8 cellular contexts compared by ENCODE assay signal in the genomic region with DNA sequence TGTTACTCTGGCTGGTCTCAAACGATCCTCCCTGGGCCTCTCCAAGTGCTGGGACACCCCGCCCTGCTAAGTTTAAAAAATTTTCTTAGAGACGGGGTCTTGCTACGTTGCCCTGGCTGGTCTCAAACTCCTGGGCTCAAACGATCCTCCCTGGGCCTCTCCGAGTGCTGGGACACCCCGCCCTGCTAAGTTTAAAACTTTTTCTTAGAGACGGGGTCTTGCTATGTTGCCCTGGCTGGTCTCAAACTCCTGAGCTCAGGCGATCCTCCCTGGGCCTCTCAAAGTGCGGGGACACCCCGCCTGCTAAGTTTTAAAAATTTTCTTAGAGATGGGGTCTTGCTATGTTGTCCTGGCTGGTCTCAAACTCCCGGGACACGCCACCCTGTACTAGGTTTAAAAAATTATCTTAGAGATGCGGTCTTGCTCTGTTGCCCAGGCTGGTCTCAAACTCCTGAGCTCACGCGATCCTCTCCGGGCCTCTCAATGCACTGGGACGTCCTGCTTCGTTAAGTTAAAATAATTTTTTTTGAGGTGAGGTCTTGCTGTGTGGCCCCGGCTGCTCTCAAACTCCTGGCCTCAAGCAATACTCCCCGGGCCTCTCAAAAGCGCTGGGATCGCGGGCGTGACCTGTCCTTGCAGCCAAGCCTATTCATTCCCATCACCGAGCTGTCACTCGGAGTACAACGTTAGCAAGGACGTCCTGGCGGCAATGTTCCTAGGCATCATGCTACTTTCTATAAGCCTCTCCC. TPM values are rescaled to one million over a fixed set of nuclear protein-coding genes. Genes with fewer than 3 reads are reported as not detected.
DNase-seq lines count a peak whose midpoint lies in the region; ATAC-seq and TF ChIP-seq lines count a peak whose summit lies in the region.

No MANE protein-coding gene starts in this region.

- peaks cover 19% of the 10 kb centered on the region for H3F3A ChIP-seq in SK-N-SH (replicated peaks; ENCODE audit: insufficient read depth)

- no peaks in the 10 kb centered on the region for H3K9me2 ChIP-seq in SK-N-SH

- intact Hi-C loops in left lung (cut with DNase I) = no loop called here

- TF ChIP-seq EP300 in SK-N-SH (IDR thresholded peaks at IDR 0.05; ENCODE audit: borderline replicate concordance in 1 of 2, low read depth in 1 of 2, low read length in 1 of 2) (no peak), suprapubic skin (IDR thresholded peaks at IDR 0.05) (no peak)

- CTCF ChIA-PET in SK-N-SH (lab: Yijun Ruan, JAX) = no interaction called here

- H2AFZ ChIP-seq in SK-N-SH (ENCODE audit: low read depth) = no peak overlapping the region

- H4K20me1 ChIP-seq in SK-N-SH (ENCODE audit: insufficient read depth) = peaks cover 57% of the 10 kb centered on the region

- peak overlapping the region; percentile 79 to 81 for H3K4me3 ChIP-seq in SK-N-SH (ENCODE audit: low read depth in 2 of 2, low read length in 1 of 2)
- H3K4me3 ChIP-seq in astrocyte of the cerebellum (ENCODE audit: low read depth, low read length) = peak overlapping the region; percentile 99
- H3K4me3 ChIP-seq in left lung = peak overlapping the region; percentile 99 to 100
- peak overlapping the region; percentile 98 for H3K4me3 ChIP-seq in suprapubic skin

- H3K4me1 ChIP-seq in SK-N-SH (ENCODE audit: control insufficient read depth in 1 of 2, insufficient read depth in 2 of 2, low read depth in 1 of 2, low read length in 1 of 2) = peaks cover 7 to 21% of the 10 kb centered on the region in 2 experiments; a peak in 2 of 4 replicates
- H3K4me1 ChIP-seq in left lung = peaks cover 13 to 59% of the 10 kb centered on the region in 2 donors
- peaks cover 56% of the 10 kb centered on the region for H3K4me1 ChIP-seq in suprapubic skin

- H3K27me3 ChIP-seq in SK-N-SH (ENCODE audit: insufficient read depth) (no peaks in the 10 kb centered on the region), left lung (no peaks in the 10 kb centered on the region), suprapubic skin (no peaks in the 10 kb centered on the region)

- H3K9me3 ChIP-seq in SK-N-SH (no peaks in the 10 kb centered on the region), left lung (no peaks in the 10 kb centered on the region), suprapubic skin (no peaks in the 10 kb centered on the region)

- peaks cover 78% of the 10 kb centered on the region for H3K79me2 ChIP-seq in SK-N-SH (ENCODE audit: insufficient read depth)

- in situ Hi-C loops in astrocyte of the cerebellum (cut with HindIII; ENCODE audit: low sequenced_read_pairs) = no loop called here

- WGBS in SK-N-SH (ENCODE audit: low lambda C conversion rate) = 41% methylated on average over 30 of the region's 30 CpGs
- 54% methylated on average over 30 of the region's 30 CpGs for WGBS in suprapubic skin

- H3K4me2 ChIP-seq in SK-N-SH = peak overlapping the region; percentile 99

- H3K36me3 ChIP-seq in SK-N-SH (replicated peaks in 1 of 2; ENCODE audit: control insufficient read depth in 1 of 2, insufficient read depth in 2 of 2, low read length in 1 of 2) (peaks cover 39 to 54% of the 10 kb centered on the region in 2 experiments), left lung (peaks cover 2 to 54% of the 10 kb centered on the region in 2 donors), suprapubic skin (peaks cover 46% of the 10 kb centered on the region)

- TF ChIP-seq POLR2A in suprapubic skin (IDR thresholded peaks at IDR 0.05) = no peak

- TF ChIP-seq RAD21 in SK-N-SH (IDR thresholded peaks at IDR 0.05; ENCODE audit: low read length) = no peak

- POLR2A ChIA-PET in SK-N-SH (lab: Yijun Ruan, JAX) = no interaction called here

- no peak for DNase-seq in SK-N-SH
- DNase-seq in astrocyte of the cerebellum (ENCODE audit: low read depth) = no peak
- peak; percentile 30 to 61 for DNase-seq in left lung
- DNase-seq in suprapubic skin (ENCODE audit: low spot score in 2 of 2) = peak; percentile 63 to 67
- DNase-seq in NCI-H2107 treated with DMSO at 0.1 percent for 48 hours (lab: John Stamatoyannopoulos, UW; ENCODE audit: unreplicated experiment) = no peak
- DNase-seq in SW480 (ENCODE audit: low spot score) = no peak

- ATAC-seq in SK-N-SH treated with all-trans-retinoic acid at 6 μM for 48 hours (no peak), left lung (no peak), GM21367 (IDR thresholded peaks at IDR 0.05; ENCODE audit: unreplicated experiment) (no peak)

- TF ChIP-seq CTCF in SK-N-SH (IDR thresholded peaks at IDR 0.05) (no peak), astrocyte of the cerebellum (IDR thresholded peaks at IDR 0.05; ENCODE audit: low read depth, low read length, missing control alignments) (no peak), left lung (IDR thresholded peaks at IDR 0.05) (no peak), suprapubic skin (IDR thresholded peaks at IDR 0.05) (no peak)

- peak overlapping the region; percentile 94 to 95; a peak in 3 of 4 replicates for H3K27ac ChIP-seq in SK-N-SH (ENCODE audit: low read depth in 2 of 2, low read length in 1 of 2)
- H3K27ac ChIP-seq in left lung = peak overlapping the region in 1 of 2 donors; percentile 98
- peak overlapping the region; percentile 98 for H3K27ac ChIP-seq in suprapubic skin

- H3K9ac ChIP-seq in SK-N-SH = peak overlapping the region; percentile 96

TF ChIP-seq in SK-N-SH, 30 proteins besides CTCF, POLR2A, EP300 and RAD21:
- TF ChIP-seq GATA2 (CRISPR knock-in tag; IDR thresholded peaks at IDR 0.05) (no peak), SIN3A (IDR thresholded peaks at IDR 0.05; ENCODE audit: borderline replicate concordance, low read depth, low read length) (no peak)

TF ChIP-seq in SK-N-SH treated with all-trans-retinoic acid at 6 μM for 48 hours, 23 proteins besides CTCF, POLR2A, EP300 and RAD21 (continues in another document):
- TF ChIP-seq ZNF70 (CRISPR knock-in tag; IDR thresholded peaks at IDR 0.05) (no peak), CSDC2 (CRISPR knock-in tag; IDR thresholded peaks at IDR 0.05) (no peak), TSHZ2 (CRISPR knock-in tag; IDR thresholded peaks at IDR 0.05) (no peak), CREB5 (CRISPR knock-in tag; IDR thresholded peaks at IDR 0.05; ENCODE audit: low read depth) (no peak), CSRNP3 (CRISPR knock-in tag; IDR thresholded peaks at IDR 0.05) (no peak), PPARA (CRISPR knock-in tag; IDR thresholded peaks at IDR 0.05; ENCODE audit: borderline replicate concordance) (no peak), TCF4 (CRISPR knock-in tag; IDR thresholded peaks at IDR 0.05; ENCODE audit: borderline replicate concordance) (no peak), ZNF565 (CRISPR knock-in tag; conservative IDR thresholded peaks at IDR 0.05; ENCODE audit: low read depth) (no peak), ESRRG (CRISPR knock-in tag; IDR thresholded peaks at IDR 0.05) (no peak), ZFP3 (CRISPR knock-in tag; IDR thresholded peaks at IDR 0.05) (no peak)

RNA-seq across cellular contexts. Expression of gene SLC25A6, which starts 1.1 kb away (rescaled TPM):
- polyA plus RNA-seq in SK-N-SH (2012; rRNA removed) = 819 and 981 TPM in 2 replicates
- 485 and 755 TPM in 2 replicates for polyA plus RNA-seq in SK-N-SH (2012; cell fraction: cytosol; rRNA removed)
- 272 and 356 TPM in 2 replicates for polyA plus RNA-seq in SK-N-SH (2012; cell fraction: nucleus; rRNA removed)
- total RNA-seq in left lung = 100 to 1,000 TPM; 285 to 337 TPM
- total RNA-seq in suprapubic skin = 100 to 1,000 TPM; 250 to 408 (median 336) TPM

RNA-seq across cellular contexts. Expression of gene IL3RA, which starts 54.2 kb away (rescaled TPM):
- polyA plus RNA-seq in SK-N-SH (2012; rRNA removed) = not detected in 2 replicates
- polyA plus RNA-seq in SK-N-SH (2012; cell fraction: cytosol; rRNA removed) = 0.03 TPM in 1 of 2 replicates, not detected in the other
- polyA plus RNA-seq in SK-N-SH (2012; cell fraction: nucleus; rRNA removed) = not detected in 2 replicates
- total RNA-seq in left lung = 10 to 100 TPM; 13.9 to 24.4 TPM
- total RNA-seq in suprapubic skin = 1 to 10 TPM; 2.2 to 9.0 (median 3.4) TPM

Comparison
In these comparisons a context has a peak if more than half of its experiments do, and no peak if none do; other contexts are left out.
1. DNase-seq: peak in left lung (2 of 2) and suprapubic skin (2 of 2); none in SK-N-SH (single experiment), astrocyte of the cerebellum (single experiment), NCI-H2107 treated with DMSO at 0.1 percent for 48 hours (single experiment) and SW480 (single experiment).
2. Peak in every context shown above with its lines, with median percentiles within 50 percentile points of each other: H3K4me3 ChIP-seq.